Comparison of ENCODE assay signal across 8 cellular contexts in genomic region chr4:86593726-86594558, GRCh38. TPM values are rescaled to one million over a fixed set of nuclear protein-coding genes. Genes with fewer than 3 reads are reported as not detected.
A peak's percentile ranks its signal among the peaks of the same experiment; 100 is the strongest.
DNase-seq lines count a peak whose midpoint lies in the region; ATAC-seq and TF ChIP-seq lines count a peak whose summit lies in the region.

A gene with protein sequence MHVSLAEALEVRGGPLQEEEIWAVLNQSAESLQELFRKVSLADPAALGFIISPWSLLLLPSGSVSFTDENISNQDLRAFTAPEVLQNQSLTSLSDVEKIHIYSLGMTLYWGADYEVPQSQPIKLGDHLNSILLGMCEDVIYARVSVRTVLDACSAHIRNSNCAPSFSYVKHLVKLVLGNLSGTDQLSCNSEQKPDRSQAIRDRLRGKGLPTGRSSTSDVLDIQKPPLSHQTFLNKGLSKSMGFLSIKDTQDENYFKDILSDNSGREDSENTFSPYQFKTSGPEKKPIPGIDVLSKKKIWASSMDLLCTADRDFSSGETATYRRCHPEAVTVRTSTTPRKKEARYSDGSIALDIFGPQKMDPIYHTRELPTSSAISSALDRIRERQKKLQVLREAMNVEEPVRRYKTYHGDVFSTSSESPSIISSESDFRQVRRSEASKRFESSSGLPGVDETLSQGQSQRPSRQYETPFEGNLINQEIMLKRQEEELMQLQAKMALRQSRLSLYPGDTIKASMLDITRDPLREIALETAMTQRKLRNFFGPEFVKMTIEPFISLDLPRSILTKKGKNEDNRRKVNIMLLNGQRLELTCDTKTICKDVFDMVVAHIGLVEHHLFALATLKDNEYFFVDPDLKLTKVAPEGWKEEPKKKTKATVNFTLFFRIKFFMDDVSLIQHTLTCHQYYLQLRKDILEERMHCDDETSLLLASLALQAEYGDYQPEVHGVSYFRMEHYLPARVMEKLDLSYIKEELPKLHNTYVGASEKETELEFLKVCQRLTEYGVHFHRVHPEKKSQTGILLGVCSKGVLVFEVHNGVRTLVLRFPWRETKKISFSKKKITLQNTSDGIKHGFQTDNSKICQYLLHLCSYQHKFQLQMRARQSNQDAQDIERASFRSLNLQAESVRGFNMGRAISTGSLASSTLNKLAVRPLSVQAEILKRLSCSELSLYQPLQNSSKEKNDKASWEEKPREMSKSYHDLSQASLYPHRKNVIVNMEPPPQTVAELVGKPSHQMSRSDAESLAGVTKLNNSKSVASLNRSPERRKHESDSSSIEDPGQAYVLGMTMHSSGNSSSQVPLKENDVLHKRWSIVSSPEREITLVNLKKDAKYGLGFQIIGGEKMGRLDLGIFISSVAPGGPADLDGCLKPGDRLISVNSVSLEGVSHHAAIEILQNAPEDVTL (N-terminal part only) (plus strand): TSS chr4:86594315. CDS start chr4:86635257, 40,942 bp downstream.

- H3K27me3 ChIP-seq in gastroesophageal sphincter (no peaks in the 10 kb centered on the region), neural progenitor cell (no peaks in the 10 kb centered on the region)

- ATAC-seq in GM21717 (IDR thresholded peaks at IDR 0.05; ENCODE audit: unreplicated experiment): peak; percentile 96
- ATAC-seq in gastroesophageal sphincter: peak; percentile 98

- H3K27ac Mint-ChIP-seq in neural progenitor cell: peak within 1 kb of the TSS; percentile 98

- DNase-seq in DMS153 treated with DMSO at 0.1 percent for 48 hours (lab: John Stamatoyannopoulos, UW; ENCODE audit: unreplicated experiment): peak; percentile 74
- peak; percentile 79 for DNase-seq in SHP77 treated with DMSO at 0.1 percent for 48 hours (lab: John Stamatoyannopoulos, UW)
- DNase-seq in activated naive CD4-positive, alpha-beta T cell treated with Interleukin-2 at 50 U/mL for 16 hours: peak; percentile 85
- peak; percentile 100 for DNase-seq in neural progenitor cell (ENCODE audit: low spot score)
- peak; percentile 77 to 100 (median 99) for DNase-seq in substantia nigra (lab: John Stamatoyannopoulos, UW)

- peaks cover 2% of the 10 kb centered on the region for H3K9me3 Mint-ChIP-seq in neural progenitor cell

- H3K4me3 ChIP-seq in gastroesophageal sphincter (peak within 1 kb of the TSS; percentile 59 to 74), neural progenitor cell (peak within 1 kb of the TSS; percentile 91)

- TF ChIP-seq POLR2A in gastroesophageal sphincter (IDR thresholded peaks at IDR 0.05): peak; percentile 75 to 84

- H3K9ac ChIP-seq in neural progenitor cell: peak within 1 kb of the TSS; percentile 53

- H3F3A ChIP-seq in neural progenitor cell (ENCODE audit: low read depth): peaks cover 35% of the 10 kb centered on the region

- WGBS in gastroesophageal sphincter (ENCODE audit: low coverage in 1 of 2), 2 donors: 0 to 2% methylated on average over 9 to 10 of the region's 59 CpGs

- H3K36me3 Mint-ChIP-seq in neural progenitor cell: peaks cover 6% of the 10 kb centered on the region

- H3K36me3 ChIP-seq in gastroesophageal sphincter (no peaks in the 10 kb centered on the region), neural progenitor cell (no peaks in the 10 kb centered on the region)

- peak within 1 kb of the TSS; percentile 57 to 89 (median 87) for H3K27ac ChIP-seq in gastroesophageal sphincter
- peak within 1 kb of the TSS; percentile 85 for H3K27ac ChIP-seq in neural progenitor cell
- peak within 1 kb of the TSS; percentile 90 for H3K27ac ChIP-seq in substantia nigra (ENCODE audit: low read depth, low read length, poor library complexity, severe bottlenecking)

- H3K9me3 ChIP-seq in gastroesophageal sphincter (no peaks in the 10 kb centered on the region), neural progenitor cell (ENCODE audit: low read depth) (no peaks in the 10 kb centered on the region)

- H3K4me1 ChIP-seq in gastroesophageal sphincter (peaks cover 0 to 51% (median 5%) of the 10 kb centered on the region in 3 donors), neural progenitor cell (peaks cover 32% of the 10 kb centered on the region)

- TF ChIP-seq CTCF in gastroesophageal sphincter (IDR thresholded peaks at IDR 0.05) (peak in 1 of 4 experiments; percentile 16), neural progenitor cell (IDR thresholded peaks at IDR 0.05) (no peak)

- peaks cover 89% of the 10 kb centered on the region for H3K79me2 ChIP-seq in neural progenitor cell (ENCODE audit: low read depth)

- no peak for TF ChIP-seq EP300 in Ishikawa (IDR thresholded peaks at IDR 0.05; ENCODE audit: borderline replicate concordance)
- TF ChIP-seq EP300 in gastroesophageal sphincter (IDR thresholded peaks at IDR 0.05): no peak

- H3K4me2 ChIP-seq in neural progenitor cell: peak within 1 kb of the TSS; percentile 95

- peak within 1 kb of the TSS; percentile 100 for H3K4me3 Mint-ChIP-seq in neural progenitor cell

- peaks cover 4% of the 10 kb centered on the region for H3K27me3 Mint-ChIP-seq in neural progenitor cell (ENCODE audit: insufficient read depth, low read depth)

- peaks cover 43% of the 10 kb centered on the region for H4K20me1 ChIP-seq in neural progenitor cell (ENCODE audit: low read depth)

- no peak for TF ChIP-seq RAD21 in Ishikawa (IDR thresholded peaks at IDR 0.05; ENCODE audit: low read depth)

- peak within 1 kb of the TSS; percentile 5 for H2AFZ ChIP-seq in neural progenitor cell (replicated peaks)

- H3K4me1 Mint-ChIP-seq in neural progenitor cell: peaks cover 36% of the 10 kb centered on the region

TF ChIP-seq in Ishikawa, 13 proteins besides CTCF, POLR2A, EP300 and RAD21:
- TF ChIP-seq CEBPB (IDR thresholded peaks at IDR 0.05): no peak
- TF ChIP-seq, protein P1, sequence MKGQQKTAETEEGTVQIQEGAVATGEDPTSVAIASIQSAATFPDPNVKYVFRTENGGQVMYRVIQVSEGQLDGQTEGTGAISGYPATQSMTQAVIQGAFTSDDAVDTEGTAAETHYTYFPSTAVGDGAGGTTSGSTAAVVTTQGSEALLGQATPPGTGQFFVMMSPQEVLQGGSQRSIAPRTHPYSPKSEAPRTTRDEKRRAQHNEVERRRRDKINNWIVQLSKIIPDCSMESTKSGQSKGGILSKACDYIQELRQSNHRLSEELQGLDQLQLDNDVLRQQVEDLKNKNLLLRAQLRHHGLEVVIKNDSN (IDR thresholded peaks at IDR 0.05): no peak; the same call in 1 of the 2 replicates
- no peak for TF ChIP-seq NFIC (IDR thresholded peaks at IDR 0.05)
- 0 out of 2 replicates have a peak, but pooled peaks have one; percentile 19 for TF ChIP-seq EGR1 (IDR thresholded peaks at IDR 0.05)
- TF ChIP-seq, protein P2, sequence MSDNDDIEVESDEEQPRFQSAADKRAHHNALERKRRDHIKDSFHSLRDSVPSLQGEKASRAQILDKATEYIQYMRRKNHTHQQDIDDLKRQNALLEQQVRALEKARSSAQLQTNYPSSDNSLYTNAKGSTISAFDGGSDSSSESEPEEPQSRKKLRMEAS (IDR thresholded peaks at IDR 0.05): peak; percentile 89
- TF ChIP-seq TEAD4 (IDR thresholded peaks at IDR 0.05): no peak
- no peak for TF ChIP-seq TCF12 (IDR thresholded peaks at IDR 0.05; ENCODE audit: low read depth)
- TF ChIP-seq FOXM1 (IDR thresholded peaks at IDR 0.05; ENCODE audit: borderline replicate concordance, low read depth): peak; percentile 84
- TF ChIP-seq TAF1 (IDR thresholded peaks at IDR 0.05; ENCODE audit: low read depth): peak; percentile 74; the same call in 1 of the 2 replicates
- no peak for TF ChIP-seq CREB1 (IDR thresholded peaks at IDR 0.05; ENCODE audit: low read depth)
- TF ChIP-seq YY1 (IDR thresholded peaks at IDR 0.05; ENCODE audit: low read depth): no peak
- TF ChIP-seq ZBTB7A (IDR thresholded peaks at IDR 0.05; ENCODE audit: low read depth): no peak
- TF ChIP-seq, protein P3, sequence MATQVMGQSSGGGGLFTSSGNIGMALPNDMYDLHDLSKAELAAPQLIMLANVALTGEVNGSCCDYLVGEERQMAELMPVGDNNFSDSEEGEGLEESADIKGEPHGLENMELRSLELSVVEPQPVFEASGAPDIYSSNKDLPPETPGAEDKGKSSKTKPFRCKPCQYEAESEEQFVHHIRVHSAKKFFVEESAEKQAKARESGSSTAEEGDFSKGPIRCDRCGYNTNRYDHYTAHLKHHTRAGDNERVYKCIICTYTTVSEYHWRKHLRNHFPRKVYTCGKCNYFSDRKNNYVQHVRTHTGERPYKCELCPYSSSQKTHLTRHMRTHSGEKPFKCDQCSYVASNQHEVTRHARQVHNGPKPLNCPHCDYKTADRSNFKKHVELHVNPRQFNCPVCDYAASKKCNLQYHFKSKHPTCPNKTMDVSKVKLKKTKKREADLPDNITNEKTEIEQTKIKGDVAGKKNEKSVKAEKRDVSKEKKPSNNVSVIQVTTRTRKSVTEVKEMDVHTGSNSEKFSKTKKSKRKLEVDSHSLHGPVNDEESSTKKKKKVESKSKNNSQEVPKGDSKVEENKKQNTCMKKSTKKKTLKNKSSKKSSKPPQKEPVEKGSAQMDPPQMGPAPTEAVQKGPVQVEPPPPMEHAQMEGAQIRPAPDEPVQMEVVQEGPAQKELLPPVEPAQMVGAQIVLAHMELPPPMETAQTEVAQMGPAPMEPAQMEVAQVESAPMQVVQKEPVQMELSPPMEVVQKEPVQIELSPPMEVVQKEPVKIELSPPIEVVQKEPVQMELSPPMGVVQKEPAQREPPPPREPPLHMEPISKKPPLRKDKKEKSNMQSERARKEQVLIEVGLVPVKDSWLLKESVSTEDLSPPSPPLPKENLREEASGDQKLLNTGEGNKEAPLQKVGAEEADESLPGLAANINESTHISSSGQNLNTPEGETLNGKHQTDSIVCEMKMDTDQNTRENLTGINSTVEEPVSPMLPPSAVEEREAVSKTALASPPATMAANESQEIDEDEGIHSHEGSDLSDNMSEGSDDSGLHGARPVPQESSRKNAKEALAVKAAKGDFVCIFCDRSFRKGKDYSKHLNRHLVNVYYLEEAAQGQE (IDR thresholded peaks at IDR 0.05; ENCODE audit: low read depth): no peak
TF ChIP-seq in Ishikawa: peak in this region for 4.

RNA-seq across cellular contexts. Expression of the gene that starts here (rescaled TPM):
- 10 to 100 TPM; 12.8 to 22.7 (median 20.7) TPM for total RNA-seq in gastroesophageal sphincter
- 183 and 244 TPM in 2 replicates for total RNA-seq in neural progenitor cell (ENCODE audit: low replicate concordance)

Comparison
In these comparisons a context has a peak if more than half of its experiments do, and no peak if none do; other contexts are left out.
1. Peak in every context shown above with its lines: DNase-seq, ATAC-seq, H3K4me3 ChIP-seq and H3K27ac ChIP-seq.